In genomic region chr1:240575976-240576666, GRCh38 we compare ENCODE assay signal across 9 cellular contexts. TPM values are rescaled to one million over a fixed set of nuclear protein-coding genes. Genes with fewer than 3 reads are reported as not detected.
DNase-seq lines count a peak whose midpoint lies in the region; ATAC-seq and TF ChIP-seq lines count a peak whose summit lies in the region.
"Had no signal": no experiment of that assay in that cellular context is flagged by ENCODE, and none has a peak within 500 bp of the region (broad histone marks: within the 10 kb centered on the region; RNA-seq: fewer than 3 reads in every experiment).

No MANE protein-coding gene starts in this region.

- H3K36me3 ChIP-seq in tibial nerve (no peaks in the 10 kb centered on the region), esophagus muscularis mucosa (no peaks in the 10 kb centered on the region)

- no peaks in the 10 kb centered on the region for H3K36me3 Mint-ChIP-seq in WTC11

- ATAC-seq in WTC11 (no peak), left ventricle myocardium superior (peak; percentile 35)

- H3K4me1 Mint-ChIP-seq in WTC11 = peaks cover 12% of the 10 kb centered on the region

- H3K4me3 Mint-ChIP-seq in WTC11 = no peak overlapping the region

- H3K27me3 Mint-ChIP-seq in WTC11 (ENCODE audit: low read depth) = no peaks in the 10 kb centered on the region

- no peaks in the 10 kb centered on the region for H3K4me1 ChIP-seq in tibial nerve
- peaks cover 0 to 3% (median 0%) of the 10 kb centered on the region in 4 donors for H3K4me1 ChIP-seq in esophagus muscularis mucosa

- H3K27me3 ChIP-seq in tibial nerve (no peaks in the 10 kb centered on the region), esophagus muscularis mucosa (no peaks in the 10 kb centered on the region)

- H3K27ac ChIP-seq in tibial nerve = peak overlapping the region in 2 of 4 donors; percentile 36 to 50
- no peak overlapping the region for H3K27ac ChIP-seq in esophagus muscularis mucosa (replicated peaks in 1 of 4)

- peak overlapping the region in 3 of 4 donors; percentile 1 to 35 (median 2) for H3K4me3 ChIP-seq in tibial nerve
- peak overlapping the region in 2 of 4 donors; percentile 10 to 24 for H3K4me3 ChIP-seq in esophagus muscularis mucosa

- TF ChIP-seq EP300 in tibial nerve (IDR thresholded peaks at IDR 0.05) (peak in 1 of 2 donors; percentile 32), esophagus muscularis mucosa (IDR thresholded peaks at IDR 0.05) (no peak)

- DNase-seq in activated effector memory CD4-positive, alpha-beta T cell treated with Interleukin-2 at 50 U/mL for 16 hours = peak; percentile 12
- no peak for DNase-seq in activated effector memory CD4-positive, alpha-beta T cell treated with anti-CD3 and anti-CD28 coated beads, Interleukin-2, amount 50 U/mL, for 16 hours
- peak; percentile 62 for DNase-seq in HT1080 (ENCODE audit: low read depth)
- DNase-seq in WTC11 (ENCODE audit: low spot score) = no peak
- DNase-seq in left ventricle myocardium superior = no peak
- DNase-seq in tibial nerve (ENCODE audit: low spot score in 2 of 2) = peak in 1 of 2 donors; percentile 13
- no peak for DNase-seq in esophagus muscularis mucosa (ENCODE audit: extremely low spot score)
- no peak for DNase-seq in NCI-H510A (lab: John Stamatoyannopoulos, UW)

- TF ChIP-seq POLR2A in tibial nerve (IDR thresholded peaks at IDR 0.05) (no peak), esophagus muscularis mucosa (IDR thresholded peaks at IDR 0.05; ENCODE audit: low read depth) (no peak)

- no peaks in the 10 kb centered on the region for H3K9me3 Mint-ChIP-seq in WTC11

- intact Hi-C loops in left ventricle myocardium superior (cut with micrococcal nuclease) (no loop called here), esophagus muscularis mucosa (cut with DNase I) (no loop called here)

- no peaks in the 10 kb centered on the region for H3K9me3 ChIP-seq in tibial nerve
- no peaks in the 10 kb centered on the region for H3K9me3 ChIP-seq in esophagus muscularis mucosa

- 44 to 45% methylated on average over 9 of the region's 9 CpGs for WGBS in tibial nerve, 2 donors
- WGBS in esophagus muscularis mucosa = 54% methylated on average over 9 of the region's 9 CpGs

- TF ChIP-seq CTCF in WTC11 (IDR thresholded peaks at IDR 0.05) (no peak), tibial nerve (IDR thresholded peaks at IDR 0.05) (no peak), esophagus muscularis mucosa (IDR thresholded peaks at IDR 0.05) (no peak)

- CTCF ChIA-PET in WTC11 (lab: Charles Lee) = interaction anchor here (0.6 to 1.2 kb wide), 2 partner anchors 83 to 392 kb away, joined by 3 to 6 read pairs; no protein-coding TSS in a partner anchor

- peak overlapping the region; percentile 52; the same call in 1 of the 2 replicates for H3K27ac Mint-ChIP-seq in WTC11

- POLR2A ChIA-PET in WTC11 (lab: Charles Lee) = no interaction called here

TF ChIP-seq in WTC11, 78 proteins besides CTCF, POLR2A, EP300 and RAD21:
- TF ChIP-seq ZMAT4 (CRISPR knock-in tag; IDR thresholded peaks at IDR 0.05) (no peak), ZNF671 (CRISPR knock-in tag; IDR thresholded peaks at IDR 0.05) (no peak), ZNF423 (CRISPR knock-in tag; IDR thresholded peaks at IDR 0.05) (no peak), FOXP1 (CRISPR knock-in tag; IDR thresholded peaks at IDR 0.05; ENCODE audit: borderline replicate concordance) (no peak), ZNF396 (CRISPR knock-in tag; IDR thresholded peaks at IDR 0.05; ENCODE audit: borderline replicate concordance) (no peak), RELA (CRISPR knock-in tag; IDR thresholded peaks at IDR 0.05; ENCODE audit: borderline replicate concordance) (no peak), SOX15 (CRISPR knock-in tag; IDR thresholded peaks at IDR 0.05) (no peak), FOXJ3 (CRISPR knock-in tag; IDR thresholded peaks at IDR 0.05; ENCODE audit: borderline replicate concordance) (no peak), TP53 (CRISPR knock-in tag; IDR thresholded peaks at IDR 0.05) (no peak), ZNF281 (CRISPR knock-in tag; IDR thresholded peaks at IDR 0.05) (no peak), PRRX2 (CRISPR knock-in tag; IDR thresholded peaks at IDR 0.05) (no peak), IRF1 (CRISPR knock-in tag; IDR thresholded peaks at IDR 0.05) (no peak), CREM (CRISPR knock-in tag; IDR thresholded peaks at IDR 0.05) (no peak), RORB (CRISPR knock-in tag; IDR thresholded peaks at IDR 0.05) (no peak), GTF2I (CRISPR knock-in tag; conservative IDR thresholded peaks at IDR 0.05) (no peak), TCF7 (CRISPR knock-in tag; IDR thresholded peaks at IDR 0.05; ENCODE audit: low read depth) (no peak)
- TF ChIP-seq, protein P1, sequence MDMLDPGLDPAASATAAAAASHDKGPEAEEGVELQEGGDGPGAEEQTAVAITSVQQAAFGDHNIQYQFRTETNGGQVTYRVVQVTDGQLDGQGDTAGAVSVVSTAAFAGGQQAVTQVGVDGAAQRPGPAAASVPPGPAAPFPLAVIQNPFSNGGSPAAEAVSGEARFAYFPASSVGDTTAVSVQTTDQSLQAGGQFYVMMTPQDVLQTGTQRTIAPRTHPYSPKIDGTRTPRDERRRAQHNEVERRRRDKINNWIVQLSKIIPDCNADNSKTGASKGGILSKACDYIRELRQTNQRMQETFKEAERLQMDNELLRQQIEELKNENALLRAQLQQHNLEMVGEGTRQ (CRISPR knock-in tag; IDR thresholded peaks at IDR 0.05) = no peak

RNA-seq across cellular contexts. Expression of gene GREM2, which starts 35.8 kb away (rescaled TPM):
- not detected in 2 replicates for total RNA-seq in HT1080 (2014; rRNA removed; shearing (Covaris generic))
- 0.12 and 0.21 TPM in 2 replicates for polyA plus RNA-seq in HT1080 (2015; cell fraction: cytosol; rRNA removed)
- polyA plus RNA-seq in HT1080 (2015; cell fraction: nucleus; rRNA removed) = 0.22 and 0.32 TPM in 2 replicates
- total RNA-seq in WTC11 (2021) = 0.07 to 0.17 TPM (median 0.11 TPM) in 3 replicates
- not detected for total RNA-seq in left ventricle myocardium superior
- total RNA-seq in tibial nerve = under 1 TPM; 0.21 to 0.87 (median 0.35) TPM
- total RNA-seq in esophagus muscularis mucosa = 1 to 10 TPM in 3 of 4 donors, under 1 TPM in 1; 0.83 to 3.1 (median 2.8) TPM
- total RNA-seq: dermis microvascular lymphatic vessel endothelial cell had no signal

Comparison
In these comparisons a context has a peak if more than half of its experiments do, and no peak if none do; other contexts are left out.
1. DNase-seq: peak in activated effector memory CD4-positive, alpha-beta T cell treated with Interleukin-2 at 50 U/mL for 16 hours (single experiment) and HT1080 (single experiment); none in activated effector memory CD4-positive, alpha-beta T cell treated with anti-CD3 and anti-CD28 coated beads, Interleukin-2, amount 50 U/mL, for 16 hours (single experiment), WTC11 (single experiment), left ventricle myocardium superior (single experiment), esophagus muscularis mucosa (single experiment) and NCI-H510A (single experiment).